ENCODE assay signal across 8 cellular contexts in the genomic region with DNA sequence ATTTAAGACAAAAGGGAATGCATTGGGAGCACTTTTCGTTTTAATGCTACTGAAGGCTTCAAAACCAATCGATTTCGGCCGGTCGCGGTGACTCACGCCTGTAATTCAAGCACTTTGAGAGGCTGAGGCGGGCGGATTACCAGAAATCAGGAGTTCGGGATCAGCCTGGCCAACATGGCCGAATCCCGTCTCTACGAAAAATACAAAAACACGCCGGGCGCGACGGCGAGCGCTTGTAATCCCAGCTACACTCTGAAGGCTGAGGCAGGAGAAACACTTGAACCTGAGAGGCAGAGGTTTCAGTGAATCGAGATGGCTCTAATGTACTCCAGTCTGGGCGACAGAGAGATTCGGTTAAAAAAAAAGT. TPM values are rescaled to one million over a fixed set of nuclear protein-coding genes. Genes with fewer than 3 reads are reported as not detected.
DNase-seq lines count a peak whose midpoint lies in the region; ATAC-seq, FAIRE-seq and TF ChIP-seq lines count a peak whose summit lies in the region.

No MANE protein-coding gene starts in this region.

- H3K9me3 ChIP-seq in HUES48 (ENCODE audit: control insufficient read depth, insufficient read depth, low read length): no peaks in the 10 kb centered on the region
- H3K9me3 ChIP-seq in endocrine pancreas (ENCODE audit: control insufficient read depth, low read length): no peaks in the 10 kb centered on the region
- H3K9me3 ChIP-seq in mucosa of descending colon: peaks cover 2% of the 10 kb centered on the region
- H3K9me3 ChIP-seq in suprapubic skin: no peaks in the 10 kb centered on the region

- no peak for TF ChIP-seq CTCF in C4-2B (conservative IDR thresholded peaks at IDR 0.05)
- TF ChIP-seq CTCF in mucosa of descending colon (IDR thresholded peaks at IDR 0.05): no peak
- TF ChIP-seq CTCF in suprapubic skin (IDR thresholded peaks at IDR 0.05): no peak

- peaks cover 36% of the 10 kb centered on the region for H3K4me1 ChIP-seq in HUES48 (ENCODE audit: control insufficient read depth, insufficient read depth, low read length)
- peaks cover 5% of the 10 kb centered on the region for H3K4me1 ChIP-seq in endocrine pancreas (ENCODE audit: control insufficient read depth, insufficient read depth, low read length)
- peaks cover 6% of the 10 kb centered on the region for H3K4me1 ChIP-seq in mucosa of descending colon (ENCODE audit: low read depth)
- H3K4me1 ChIP-seq in suprapubic skin: peaks cover 37% of the 10 kb centered on the region

- peak; percentile 45 for DNase-seq in activated CD4-positive, alpha-beta T cell treated with anti-CD3 and anti-CD28 coated beads, Interleukin-2, amount 50 U/mL, for 1 hour
- DNase-seq in mucosa of descending colon (peak; percentile 72 to 77 (median 73)), suprapubic skin (ENCODE audit: low spot score in 2 of 2) (peak in 1 of 2 donors; percentile 89), H54 (ENCODE audit: insufficient read length, low spot score) (no peak)

- H3K27ac ChIP-seq in C4-2B: peak overlapping the region; percentile 97
- peak overlapping the region; percentile 99 for H3K27ac ChIP-seq in HUES48 (ENCODE audit: low read depth, low read length)
- peak overlapping the region; percentile 97 for H3K27ac ChIP-seq in suprapubic skin

- peak overlapping the region; percentile 98 for H3K9ac ChIP-seq in HUES48 (ENCODE audit: low read depth, low read length)
- H3K9ac ChIP-seq in endocrine pancreas (ENCODE audit: control insufficient read depth, insufficient read depth, low read length): peak overlapping the region; percentile 42

- TF ChIP-seq POLR2A in suprapubic skin (IDR thresholded peaks at IDR 0.05) (no peak), H54 (IDR thresholded peaks at IDR 0.05; ENCODE audit: low read depth, low read length) (no peak)

- intact Hi-C loops in mucosa of descending colon (cut with DNase I, micrococcal nuclease): no loop called here

- WGBS in suprapubic skin: 0% methylated on average over 23 of the region's 23 CpGs

- H3K27me3 ChIP-seq in HUES48 (ENCODE audit: control insufficient read depth, insufficient read depth, low read length): no peaks in the 10 kb centered on the region
- H3K27me3 ChIP-seq in endocrine pancreas (ENCODE audit: control insufficient read depth, insufficient read depth, low read length): no peaks in the 10 kb centered on the region
- H3K27me3 ChIP-seq in suprapubic skin: no peaks in the 10 kb centered on the region

- ATAC-seq in GM19463 (IDR thresholded peaks at IDR 0.05; ENCODE audit: unreplicated experiment) (peak; percentile 1), mucosa of descending colon (peak; percentile 31)

- H3K36me3 ChIP-seq in HUES48 (ENCODE audit: control insufficient read depth, insufficient read depth, low read length) (no peaks in the 10 kb centered on the region), endocrine pancreas (ENCODE audit: control insufficient read depth, insufficient read depth, low read length) (no peaks in the 10 kb centered on the region), mucosa of descending colon (ENCODE audit: low read depth) (no peaks in the 10 kb centered on the region), suprapubic skin (no peaks in the 10 kb centered on the region)

- H3K4me3 ChIP-seq in HUES48 (ENCODE audit: low read depth, low read length) (peak overlapping the region; percentile 73), endocrine pancreas (ENCODE audit: control insufficient read depth, insufficient read depth, low read length) (peak overlapping the region; percentile 86), mucosa of descending colon (peak overlapping the region; percentile 29), suprapubic skin (peak overlapping the region; percentile 74)

- TF ChIP-seq EP300 in suprapubic skin (IDR thresholded peaks at IDR 0.05): no peak

- no peak for FAIRE-seq in H54 (lab: Jason Lieb, UNC)

RNA-seq across cellular contexts. Expression of gene TRIM38, which starts 58.4 kb away (rescaled TPM):
- total RNA-seq in mucosa of descending colon (10 to 100 TPM; 11.4 to 15.8 (median 12.6) TPM), suprapubic skin (10 to 100 TPM in 1 of 4 donors, 1 to 10 TPM in 3; 3.9 to 14.9 (median 6.4) TPM)

Comparison
In these comparisons a context has a peak if more than half of its experiments do, and no peak if none do; other contexts are left out.
1. H3K4me3 ChIP-seq: peak in every context shown above with its lines; median percentile 86 in endocrine pancreas; 74 in suprapubic skin; 73 in HUES48; 29 in mucosa of descending colon.